27 cellular contexts compared by ENCODE assay signal in the genomic region with DNA sequence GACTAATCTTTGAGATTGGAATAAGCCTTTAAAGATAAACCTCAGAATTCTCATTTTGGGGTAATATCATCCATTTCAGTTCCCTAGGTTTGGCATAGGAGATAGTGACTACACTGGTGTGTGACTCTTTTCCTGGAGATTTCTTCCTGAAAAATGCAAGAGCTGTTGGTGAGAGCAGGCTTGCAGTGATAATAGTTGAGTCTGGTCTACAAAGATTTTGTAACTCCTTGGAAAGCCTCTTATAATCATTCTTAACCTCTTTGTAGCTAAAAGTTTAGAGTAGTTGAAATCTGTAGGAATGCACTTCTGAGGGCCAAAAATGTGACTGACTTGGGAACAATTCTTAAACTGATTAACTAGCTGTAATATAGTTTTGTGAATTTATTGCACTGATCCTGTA. TPM values are rescaled to one million over a fixed set of nuclear protein-coding genes. Genes with fewer than 3 reads are reported as not detected.
"Had no signal": no experiment of that assay in that cellular context is flagged by ENCODE, and none has a peak within 500 bp of the region (broad histone marks: within the 10 kb centered on the region; RNA-seq: fewer than 3 reads in every experiment).

No MANE protein-coding gene starts in this region.

- H3K9me3 ChIP-seq: adrenal gland, gastroesophageal sphincter, lower lobe of right lung, transverse colon, vagina had no signal

- H3K9ac ChIP-seq: neural progenitor cell had no signal

- ATAC-seq: activated CD4-positive, CD25-positive, alpha-beta regulatory T cell treated with anti-CD3 and anti-CD28 coated beads, Interleukin-2, amount 50 U/mL, for 24 hours; activated CD8-positive, alpha-beta T cell treated with anti-CD3 and anti-CD28 coated beads, Interleukin-2, amount 10 ng/mL, durations not matched to agents 7 days and 5 days; activated naive CD4-positive, alpha-beta T cell treated with anti-CD3 and anti-CD28 coated beads, Interleukin-2, amount 50 U/mL, for 72 hours; activated T-helper 17 cell treated with anti-CD3 and anti-CD28 coated beads, Interleukin-2, amount 50 U/mL, for 72 hours; gastroesophageal sphincter; naive thymus-derived CD4-positive, alpha-beta T cell; sciatic nerve; stimulated activated naive B cell treated with anti-CD40 and anti-IgM and Interleukin-4, amounts not matched to agents 10 μg/mL and 1 μg/mL and 100 μg/mL, for 72 hours had no signal

- H3K27ac ChIP-seq: adrenal gland, epithelial cell of prostate, gastroesophageal sphincter, lower lobe of right lung, neural progenitor cell, transverse colon, vagina, VCaP had no signal

- H3K27me3 ChIP-seq: adrenal gland, gastroesophageal sphincter, neural progenitor cell, transverse colon, vagina had no signal

- H3K4me1 ChIP-seq: gastroesophageal sphincter, lower lobe of right lung, vagina had no signal

- H3K36me3 ChIP-seq: adrenal gland, gastroesophageal sphincter, lower lobe of right lung, neural progenitor cell, transverse colon, vagina had no signal

- DNase-seq: activated CD4-positive, alpha-beta T cell treated with anti-CD3 and anti-CD28 coated beads, Interleukin-2, amount 10 ng/mL, durations not matched to agents 7 days and 5 days; activated CD8-positive, alpha-beta T cell treated with anti-CD3 and anti-CD28 coated beads, Interleukin-2, amount 10 ng/mL, durations not matched to agents 7 days and 5 days; activated T-cell treated with anti-CD3 and anti-CD28 coated beads, Interleukin-2, amount 50 U/mL, for 1 hour; adrenal gland; cortex of kidney; endodermal cell; head of caudate nucleus; kidney; lower lobe of right lung; naive thymus-derived CD4-positive, alpha-beta T cell; posterior cingulate gyrus; small intestine; stimulated activated CD4-positive, alpha-beta T cell treated with anti-CD3 and anti-CD28 coated beads, Interleukin-2, amount 100 ng/mL, for 48 hours; stimulated activated CD8-positive, alpha-beta memory T cell treated with anti-CD3 and anti-CD28 coated beads, Interleukin-4, amount 100 ng/mL, for 48 hours; stimulated activated naive B cell treated with anti-CD40 and anti-IgM and Interleukin-4, amounts not matched to agents 10 μg/mL and 1 μg/mL and 100 μg/mL, for 72 hours; transverse colon had no signal

- H3K4me2 ChIP-seq: neural progenitor cell had no signal

- H2AFZ ChIP-seq: neural progenitor cell had no signal

- FAIRE-seq: bronchial epithelial cell, kidney, small intestine had no signal

- H3K4me3 ChIP-seq: adrenal gland, gastroesophageal sphincter, lower lobe of right lung, neural progenitor cell, transverse colon, vagina had no signal

RNA-seq across cellular contexts. Expression of a gene that starts 23.5 kb away (rescaled TPM):
- total RNA-seq: activated CD4-positive, alpha-beta T cell treated with anti-CD3 and anti-CD28 coated beads, Interleukin-2, amount 10 ng/mL, durations not matched to agents 7 days and 5 days; activated naive CD4-positive, alpha-beta T cell treated with anti-CD3 and anti-CD28 coated beads, Interleukin-2, amount 50 U/mL, for 72 hours; activated T-helper 17 cell treated with anti-CD3 and anti-CD28 coated beads, Interleukin-2, amount 50 U/mL, for 72 hours; T-helper 2 cell treated with Interferon-gamma antibody and Interleukin-4, amounts not matched to agents 100 ng/mL and 5 ng/mL, for 36 hours had no signal
- polyA plus RNA-seq: naive thymus-derived CD4-positive, alpha-beta T cell had no signal
